Comparison of ENCODE assay signal across 8 cellular contexts in the genomic region with DNA sequence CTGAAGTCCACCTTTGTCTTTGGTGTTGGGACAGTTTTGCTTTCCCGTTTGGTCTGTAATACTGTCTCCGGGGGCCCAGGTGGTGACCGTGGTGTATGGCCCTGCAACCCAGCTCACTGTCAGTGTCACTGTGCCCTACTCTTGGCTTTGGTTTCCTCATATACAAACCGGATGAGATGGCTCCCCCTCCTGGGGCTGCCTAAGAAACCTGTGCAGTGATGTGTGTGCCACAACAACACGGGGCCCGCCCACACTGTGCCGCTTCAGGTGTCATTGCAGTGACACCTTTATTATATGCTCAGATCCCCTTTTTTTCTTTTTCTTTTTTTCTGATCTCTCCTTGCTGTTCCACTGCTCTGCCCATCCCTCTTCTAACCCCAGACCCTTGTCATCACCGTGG.
DNase-seq lines count a peak whose midpoint lies in the region; ATAC-seq, FAIRE-seq and TF ChIP-seq lines count a peak whose summit lies in the region.

No MANE protein-coding gene starts in this region.

- no peak for FAIRE-seq in H54 (lab: Jason Lieb, UNC)

- H3K9me3 ChIP-seq in gastrocnemius medialis = no peaks in the 10 kb centered on the region

- H3K27me3 Mint-ChIP-seq in activated T-helper 1 cell treated with anti-CD3 and anti-CD28 coated beads, Interleukin-12 subunit alpha, Interleukin-12 subunit beta, Interleukin-2, Interleukin-4 antibody, amounts not matched to agents 30 ng/mL and 10 ng/mL and 1 ng/mL, durations not matched to agents 14 hours and 24 hours and 36 hours (ENCODE audit: insufficient read depth) = peaks cover 2% of the 10 kb centered on the region
- H3K27me3 Mint-ChIP-seq in activated CD8-positive, alpha-beta T cell treated with anti-CD3 and anti-CD28 coated beads, Interleukin-2, amount 10 ng/mL, durations not matched to agents 7 days and 5 days (ENCODE audit: low read depth) = no peaks in the 10 kb centered on the region
- no peaks in the 10 kb centered on the region for H3K27me3 Mint-ChIP-seq in stimulated activated naive B cell treated with anti-CD40 and anti-IgM and Interleukin-4, amounts not matched to agents 10 μg/mL and 1 μg/mL and 100 μg/mL, for 72 hours

- CTCF ChIA-PET in activated CD8-positive, alpha-beta T cell treated with anti-CD3 and anti-CD28 coated beads, Interleukin-2, amount 10 ng/mL, durations not matched to agents 7 days and 5 days (lab: Charles Lee) = interaction anchor here (1.3 to 1.4 kb wide), 3 partner anchors 14 to 77 kb away, joined by 3 read pairs; no protein-coding TSS in a partner anchor

- no peaks in the 10 kb centered on the region for H3K9me3 Mint-ChIP-seq in activated T-helper 1 cell treated with anti-CD3 and anti-CD28 coated beads, Interleukin-12 subunit alpha, Interleukin-12 subunit beta, Interleukin-2, Interleukin-4 antibody, amounts not matched to agents 30 ng/mL and 10 ng/mL and 1 ng/mL, durations not matched to agents 14 hours and 24 hours and 36 hours
- no peaks in the 10 kb centered on the region for H3K9me3 Mint-ChIP-seq in activated CD8-positive, alpha-beta T cell treated with anti-CD3 and anti-CD28 coated beads, Interleukin-2, amount 10 ng/mL, durations not matched to agents 7 days and 5 days (ENCODE audit: insufficient read depth)
- H3K9me3 Mint-ChIP-seq in stimulated activated naive B cell treated with anti-CD40 and anti-IgM and Interleukin-4, amounts not matched to agents 10 μg/mL and 1 μg/mL and 100 μg/mL, for 72 hours = no peaks in the 10 kb centered on the region

- peak; percentile 97 for ATAC-seq in HG03103 (IDR thresholded peaks at IDR 0.05; ENCODE audit: low read depth, unreplicated experiment)
- peak; percentile 69 for ATAC-seq in activated CD8-positive, alpha-beta T cell treated with anti-CD3 and anti-CD28 coated beads, Interleukin-2, amount 10 ng/mL, durations not matched to agents 7 days and 5 days
- ATAC-seq in stimulated activated naive B cell treated with anti-CD40 and anti-IgM and Interleukin-4, amounts not matched to agents 10 μg/mL and 1 μg/mL and 100 μg/mL, for 72 hours (replicated peaks) = peak; percentile 98
- ATAC-seq in gastrocnemius medialis = no peak

- no peak for TF ChIP-seq POLR2A in H54 (IDR thresholded peaks at IDR 0.05; ENCODE audit: low read depth, low read length)
- TF ChIP-seq POLR2A in gastrocnemius medialis (IDR thresholded peaks at IDR 0.05) = no peak

- POLR2A ChIA-PET in activated CD8-positive, alpha-beta T cell treated with anti-CD3 and anti-CD28 coated beads, Interleukin-2, amount 10 ng/mL, durations not matched to agents 7 days and 5 days (lab: Charles Lee) = interaction anchor here (0.7 to 1.2 kb wide), 2 partner anchors 23 to 508 kb away, joined by 3 to 4 read pairs; no protein-coding TSS in a partner anchor

- H3K27ac ChIP-seq in gastrocnemius medialis = no peak overlapping the region

- H3K27me3 ChIP-seq in gastrocnemius medialis = no peaks in the 10 kb centered on the region

- H3K4me3 Mint-ChIP-seq in activated T-helper 1 cell treated with anti-CD3 and anti-CD28 coated beads, Interleukin-12 subunit alpha, Interleukin-12 subunit beta, Interleukin-2, Interleukin-4 antibody, amounts not matched to agents 30 ng/mL and 10 ng/mL and 1 ng/mL, durations not matched to agents 14 hours and 24 hours and 36 hours = no peak overlapping the region
- no peak overlapping the region for H3K4me3 Mint-ChIP-seq in activated CD8-positive, alpha-beta T cell treated with anti-CD3 and anti-CD28 coated beads, Interleukin-2, amount 10 ng/mL, durations not matched to agents 7 days and 5 days
- H3K4me3 Mint-ChIP-seq in stimulated activated naive B cell treated with anti-CD40 and anti-IgM and Interleukin-4, amounts not matched to agents 10 μg/mL and 1 μg/mL and 100 μg/mL, for 72 hours = no peak overlapping the region

- peaks cover 12% of the 10 kb centered on the region for H3K4me1 Mint-ChIP-seq in activated T-helper 1 cell treated with anti-CD3 and anti-CD28 coated beads, Interleukin-12 subunit alpha, Interleukin-12 subunit beta, Interleukin-2, Interleukin-4 antibody, amounts not matched to agents 30 ng/mL and 10 ng/mL and 1 ng/mL, durations not matched to agents 14 hours and 24 hours and 36 hours (ENCODE audit: low read depth)
- H3K4me1 Mint-ChIP-seq in activated CD8-positive, alpha-beta T cell treated with anti-CD3 and anti-CD28 coated beads, Interleukin-2, amount 10 ng/mL, durations not matched to agents 7 days and 5 days (ENCODE audit: low read depth) = peaks cover 5% of the 10 kb centered on the region
- H3K4me1 Mint-ChIP-seq in stimulated activated naive B cell treated with anti-CD40 and anti-IgM and Interleukin-4, amounts not matched to agents 10 μg/mL and 1 μg/mL and 100 μg/mL, for 72 hours = peaks cover 16 to 43% of the 10 kb centered on the region in 2 donors

- no peaks in the 10 kb centered on the region for H3K4me1 ChIP-seq in gastrocnemius medialis

- in situ Hi-C loops in gastrocnemius medialis (cut with MboI; ENCODE audit: low sequenced_read_pairs in 4 of 4) = no loop called here

- intact Hi-C loops in activated T-helper 1 cell treated with anti-CD3 and anti-CD28 coated beads, Interleukin-12 subunit alpha, Interleukin-12 subunit beta, Interleukin-2, Interleukin-4 antibody, amounts not matched to agents 30 ng/mL and 10 ng/mL and 1 ng/mL, durations not matched to agents 14 hours and 24 hours and 36 hours (cut with micrococcal nuclease) = no loop called here
- intact Hi-C loops in gastrocnemius medialis (cut with DNase I; ENCODE audit: low total_unique reads) = no loop called here

- peaks cover 0 to 17% of the 10 kb centered on the region in 2 donors for H3K36me3 ChIP-seq in gastrocnemius medialis

- DNase-seq in activated T-helper 1 cell treated with Interleukin-2 at 50 U/mL for 16 hours (ENCODE audit: low read depth) (peak; percentile 19), C1 segment of cervical spinal cord (lab: John Stamatoyannopoulos, UW) (no peak), H54 (ENCODE audit: insufficient read length, low spot score) (no peak), gastrocnemius medialis (no peak)
- no peak for DNase-seq in activated T-helper 1 cell treated with anti-CD3 and anti-CD28 coated beads, Interleukin-12 subunit alpha, Interleukin-12 subunit beta, Interleukin-2, Interleukin-4 antibody, amounts not matched to agents 30 ng/mL and 10 ng/mL and 1 ng/mL, durations not matched to agents 14 hours and 24 hours and 36 hours (ENCODE audit: low spot score)
- DNase-seq in activated CD8-positive, alpha-beta T cell treated with anti-CD3 and anti-CD28 coated beads, Interleukin-2, amount 10 ng/mL, durations not matched to agents 7 days and 5 days = peak; percentile 33
- DNase-seq in stimulated activated naive B cell treated with anti-CD40 and anti-IgM and Interleukin-4, amounts not matched to agents 10 μg/mL and 1 μg/mL and 100 μg/mL, for 72 hours = peak; percentile 60

- no peak overlapping the region for H3K27ac Mint-ChIP-seq in activated T-helper 1 cell treated with anti-CD3 and anti-CD28 coated beads, Interleukin-12 subunit alpha, Interleukin-12 subunit beta, Interleukin-2, Interleukin-4 antibody, amounts not matched to agents 30 ng/mL and 10 ng/mL and 1 ng/mL, durations not matched to agents 14 hours and 24 hours and 36 hours
- H3K27ac Mint-ChIP-seq in activated CD8-positive, alpha-beta T cell treated with anti-CD3 and anti-CD28 coated beads, Interleukin-2, amount 10 ng/mL, durations not matched to agents 7 days and 5 days = no peak overlapping the region
- H3K27ac Mint-ChIP-seq in stimulated activated naive B cell treated with anti-CD40 and anti-IgM and Interleukin-4, amounts not matched to agents 10 μg/mL and 1 μg/mL and 100 μg/mL, for 72 hours = peak overlapping the region; percentile 17

- H3K36me3 Mint-ChIP-seq in activated T-helper 1 cell treated with anti-CD3 and anti-CD28 coated beads, Interleukin-12 subunit alpha, Interleukin-12 subunit beta, Interleukin-2, Interleukin-4 antibody, amounts not matched to agents 30 ng/mL and 10 ng/mL and 1 ng/mL, durations not matched to agents 14 hours and 24 hours and 36 hours (ENCODE audit: low read depth) = no peaks in the 10 kb centered on the region
- no peaks in the 10 kb centered on the region for H3K36me3 Mint-ChIP-seq in activated CD8-positive, alpha-beta T cell treated with anti-CD3 and anti-CD28 coated beads, Interleukin-2, amount 10 ng/mL, durations not matched to agents 7 days and 5 days (ENCODE audit: low read depth)
- peaks cover 17 to 33% of the 10 kb centered on the region in 2 donors for H3K36me3 Mint-ChIP-seq in stimulated activated naive B cell treated with anti-CD40 and anti-IgM and Interleukin-4, amounts not matched to agents 10 μg/mL and 1 μg/mL and 100 μg/mL, for 72 hours

- no peak overlapping the region for H3K4me3 ChIP-seq in gastrocnemius medialis

- TF ChIP-seq CTCF in gastrocnemius medialis (IDR thresholded peaks at IDR 0.05 in 4 of 5, conservative IDR thresholded peaks at IDR 0.05 in 1 of 5) = no peak

Comparison
In these comparisons a context has a peak if more than half of its experiments do, and no peak if none do; other contexts are left out.
1. DNase-seq: peak in activated T-helper 1 cell treated with Interleukin-2 at 50 U/mL for 16 hours (single experiment), activated CD8-positive, alpha-beta T cell treated with anti-CD3 and anti-CD28 coated beads, Interleukin-2, amount 10 ng/mL, durations not matched to agents 7 days and 5 days (single experiment) and stimulated activated naive B cell treated with anti-CD40 and anti-IgM and Interleukin-4, amounts not matched to agents 10 μg/mL and 1 μg/mL and 100 μg/mL, for 72 hours (single experiment); none in activated T-helper 1 cell treated with anti-CD3 and anti-CD28 coated beads, Interleukin-12 subunit alpha, Interleukin-12 subunit beta, Interleukin-2, Interleukin-4 antibody, amounts not matched to agents 30 ng/mL and 10 ng/mL and 1 ng/mL, durations not matched to agents 14 hours and 24 hours and 36 hours (single experiment), C1 segment of cervical spinal cord (0 of 14), H54 (single experiment) and gastrocnemius medialis (0 of 2).
2. ATAC-seq: peak in HG03103 (single experiment), activated CD8-positive, alpha-beta T cell treated with anti-CD3 and anti-CD28 coated beads, Interleukin-2, amount 10 ng/mL, durations not matched to agents 7 days and 5 days (single experiment) and stimulated activated naive B cell treated with anti-CD40 and anti-IgM and Interleukin-4, amounts not matched to agents 10 μg/mL and 1 μg/mL and 100 μg/mL, for 72 hours (2 of 2); none in gastrocnemius medialis (0 of 2).